Comparison of ENCODE assay signal across 29 cellular contexts in genomic region chr9:89687848-89688247, GRCh38.
"Had no signal": no experiment of that assay in that cellular context is flagged by ENCODE, and none has a peak within 500 bp of the region (broad histone marks: within the 10 kb centered on the region; RNA-seq: fewer than 3 reads in every experiment).

No MANE protein-coding gene starts in this region.

- H3K27me3 ChIP-seq: colonic mucosa, gastrocnemius medialis, heart left ventricle, sigmoid colon, stomach, thyroid gland had no signal

- ATAC-seq: esophagus mucosa; gastrocnemius medialis; heart left ventricle; lower lobe of right lung; naive thymus-derived CD8-positive, alpha-beta T cell; right cardiac atrium; stimulated activated effector memory CD8-positive, alpha-beta T cell treated with anti-CD3 and anti-CD28 coated beads, Interleukin-12 subunit alpha, Interleukin-12 subunit beta, amount 100 ng/mL, for 72 hours had no signal

- H3K27ac Mint-ChIP-seq: dendritic cell treated with granulocyte-macrophage colony-stimulating factor and Interleukin-4, amounts not matched to agents 40 ng/mL and 50 ng/mL, for 4 days; endodermal cell; immature natural killer cell; nephron progenitor cell; stimulated activated effector memory CD8-positive, alpha-beta T cell treated with anti-CD3 and anti-CD28 coated beads, Interleukin-12 subunit alpha, Interleukin-12 subunit beta, amount 100 ng/mL, for 72 hours had no signal

- DNase-seq: colonic mucosa; effector CD8-positive, alpha-beta T cell; endodermal cell; foreskin fibroblast; gastrocnemius medialis; heart left ventricle; hippocampal formation; immature natural killer cell; islet precursor cell; kidney glomerular epithelial cell; left colon; left ventricle myocardium inferior; lower lobe of right lung; naive thymus-derived CD8-positive, alpha-beta T cell; nephron progenitor cell; nucleus accumbens; right cardiac atrium; sigmoid colon; stimulated activated CD4-positive, alpha-beta T cell treated with anti-CD3 and anti-CD28 coated beads, Interleukin-2, amount 100 ng/mL, for 24 hours; stimulated activated CD4-positive, alpha-beta T cell treated with anti-CD3 and anti-CD28 coated beads, Interleukin-4, amount 100 ng/mL, for 24 hours; stimulated activated naive CD4-positive, alpha-beta T cell treated with Interleukin-2 at 50 U/mL for 16 hours; stomach; thyroid gland had no signal

- H3K36me3 ChIP-seq: colonic mucosa, gastrocnemius medialis, heart left ventricle, left ventricle myocardium inferior, lower lobe of right lung, prostate gland, sigmoid colon, stomach, thyroid gland had no signal

- H3K27ac ChIP-seq: colonic mucosa, epithelial cell of prostate, gastrocnemius medialis, heart left ventricle, left ventricle myocardium inferior, lower lobe of right lung, prostate gland, sigmoid colon, stomach, thyroid gland had no signal

- H3K36me3 Mint-ChIP-seq: immature natural killer cell; naive thymus-derived CD8-positive, alpha-beta T cell; stimulated activated effector memory CD8-positive, alpha-beta T cell treated with anti-CD3 and anti-CD28 coated beads, Interleukin-12 subunit alpha, Interleukin-12 subunit beta, amount 100 ng/mL, for 72 hours; type B pancreatic cell had no signal

- H3K4me3 ChIP-seq: colonic mucosa, gastrocnemius medialis, heart left ventricle, left ventricle myocardium inferior, lower lobe of right lung, prostate gland, sigmoid colon, stomach, thyroid gland had no signal

- H3K9me3 ChIP-seq: colonic mucosa, gastrocnemius medialis, heart left ventricle, left ventricle myocardium inferior, lower lobe of right lung, prostate gland, sigmoid colon, stomach, thyroid gland had no signal

- H3K4me3 Mint-ChIP-seq: dendritic cell treated with granulocyte-macrophage colony-stimulating factor and Interleukin-4, amounts not matched to agents 40 ng/mL and 50 ng/mL, for 4 days; endodermal cell; immature natural killer cell; naive thymus-derived CD8-positive, alpha-beta T cell; nephron progenitor cell; stimulated activated effector memory CD8-positive, alpha-beta T cell treated with anti-CD3 and anti-CD28 coated beads, Interleukin-12 subunit alpha, Interleukin-12 subunit beta, amount 100 ng/mL, for 72 hours; type B pancreatic cell had no signal

- H3K4me1 ChIP-seq: colonic mucosa, sigmoid colon had no signal

- H3K27me3 Mint-ChIP-seq: type B pancreatic cell had no signal

- H3K9me3 Mint-ChIP-seq: dendritic cell treated with granulocyte-macrophage colony-stimulating factor and Interleukin-4, amounts not matched to agents 40 ng/mL and 50 ng/mL, for 4 days; endodermal cell; immature natural killer cell; naive thymus-derived CD8-positive, alpha-beta T cell; nephron progenitor cell; stimulated activated effector memory CD8-positive, alpha-beta T cell treated with anti-CD3 and anti-CD28 coated beads, Interleukin-12 subunit alpha, Interleukin-12 subunit beta, amount 100 ng/mL, for 72 hours; type B pancreatic cell had no signal
